In genomic region chr6:170464524-170464979, GRCh38 we compare ENCODE assay signal across 17 cellular contexts.
DNase-seq lines count a peak whose midpoint lies in the region; ATAC-seq, FAIRE-seq and TF ChIP-seq lines count a peak whose summit lies in the region.
"Had no signal": no experiment of that assay in that cellular context is flagged by ENCODE, and none has a peak within 500 bp of the region (broad histone marks: within the 10 kb centered on the region; RNA-seq: fewer than 3 reads in every experiment).

No MANE protein-coding gene starts in this region.

- H3K9ac ChIP-seq in HUES48 (ENCODE audit: low read depth, low read length), result no peak overlapping the region
- H3K9ac ChIP-seq: parathyroid adenoma had no signal

- H3K27ac Mint-ChIP-seq in natural killer cell, result peak overlapping the region; percentile 96
- H3K27ac Mint-ChIP-seq in CD4-positive, alpha-beta T cell, result no peak overlapping the region
- H3K27ac Mint-ChIP-seq: activated naive CD4-positive, alpha-beta T cell treated with anti-CD3 and anti-CD28 coated beads, Interleukin-2, amount 50 U/mL, for 72 hours had no signal

- POLR2A ChIA-PET in GM10248 (lab: Yijun Ruan, JAX), result no interaction called here
- POLR2A ChIA-PET in CD4-positive, alpha-beta T cell (lab: Charles Lee), result no interaction called here

- H3K27ac ChIP-seq in HUES48 (ENCODE audit: low read depth, low read length) (peak overlapping the region; percentile 5), aorta (ENCODE audit: low read depth in 1 of 2, low read length in 2 of 2) (no peak overlapping the region)
- no peak overlapping the region for H3K27ac ChIP-seq in CD4-positive, alpha-beta T cell (ENCODE audit: low read depth, low read length)
- H3K27ac ChIP-seq: parathyroid adenoma had no signal

- H3K4me1 ChIP-seq in HUES48 (ENCODE audit: control insufficient read depth, insufficient read depth, low read length) (no peaks in the 10 kb centered on the region), aorta (ENCODE audit: control insufficient read depth in 1 of 2, insufficient read depth in 2 of 2, low read length in 2 of 2) (no peaks in the 10 kb centered on the region)
- H3K4me1 ChIP-seq: parathyroid adenoma had no signal

- H3K27me3 Mint-ChIP-seq in natural killer cell (ENCODE audit: low read depth in 2 of 2), result no peaks in the 10 kb centered on the region
- peaks cover 7% of the 10 kb centered on the region for H3K27me3 Mint-ChIP-seq in CD4-positive, alpha-beta T cell

- ATAC-seq in GM19023 (IDR thresholded peaks at IDR 0.05; ENCODE audit: unreplicated experiment), result peak; percentile 62
- peak; percentile 71 to 87 (median 83) for ATAC-seq in natural killer cell
- ATAC-seq in CD4-positive, alpha-beta T cell (ENCODE audit: poor library complexity), result no peak
- ATAC-seq in HG02610 (IDR thresholded peaks at IDR 0.05; ENCODE audit: unreplicated experiment), result no peak
- no peak for ATAC-seq in aorta (ENCODE audit: low FRiP score)
- ATAC-seq: activated naive CD4-positive, alpha-beta T cell treated with anti-CD3 and anti-CD28 coated beads, Interleukin-2, amount 50 U/mL, for 72 hours had no signal

- H3K4me1 Mint-ChIP-seq in natural killer cell, result peaks cover 74 to 75% of the 10 kb centered on the region in 2 donors
- H3K4me1 Mint-ChIP-seq in CD4-positive, alpha-beta T cell (ENCODE audit: low read depth), result peaks cover 5% of the 10 kb centered on the region

- no peaks in the 10 kb centered on the region for H3K36me3 ChIP-seq in HUES48 (ENCODE audit: control insufficient read depth, insufficient read depth, low read length)
- no peaks in the 10 kb centered on the region for H3K36me3 ChIP-seq in aorta (ENCODE audit: control insufficient read depth in 1 of 2, insufficient read depth in 2 of 2, low read length in 1 of 2)

- TF ChIP-seq CTCF in GM10248 (IDR thresholded peaks at IDR 0.05; ENCODE audit: control extremely low read depth, extremely low read depth, low read depth, missing control alignments), result no peak
- TF ChIP-seq CTCF in natural killer cell (IDR thresholded peaks at IDR 0.05), result no peak
- TF ChIP-seq CTCF in CD4-positive, alpha-beta T cell (IDR thresholded peaks at IDR 0.05), result no peak

- peak overlapping the region; percentile 89 for H3K4me3 Mint-ChIP-seq in natural killer cell
- H3K4me3 Mint-ChIP-seq in CD4-positive, alpha-beta T cell, result no peak overlapping the region

- H3K4me3 ChIP-seq in HUES48 (ENCODE audit: low read depth, low read length), result no peak overlapping the region
- no peak overlapping the region for H3K4me3 ChIP-seq in aorta (ENCODE audit: low read length in 2 of 2)

- CTCF ChIA-PET in GM10248 (lab: Yijun Ruan, JAX), result interaction anchor here (0.8 to 1.8 kb wide), 2 partner anchors 12 to 53 kb away, joined by 3 to 8 read pairs; no protein-coding TSS in a partner anchor
- CTCF ChIA-PET in CD4-positive, alpha-beta T cell (lab: Charles Lee), result no interaction called here

- WGBS in aorta, 2 donors, result 91 to 93% methylated on average over 7 of the region's 7 CpGs

- intact Hi-C loops in natural killer cell (cut with micrococcal nuclease) (loop anchor here (1.0 to 5.0 kb wide), 4 partner anchors 20 to 657 kb away; partner anchors contain the start of gene FAM120B), aorta (cut with DNase I) (no loop called here)
- intact Hi-C loops in CD4-positive, alpha-beta T cell (cut with DNase I, micrococcal nuclease), result no loop called here

- no peak for FAIRE-seq in HTR-8/SVneo (lab: Jason Lieb, UNC)

- peaks cover 15% of the 10 kb centered on the region for H3K9me3 ChIP-seq in HUES48 (ENCODE audit: control insufficient read depth, insufficient read depth, low read length)
- no peaks in the 10 kb centered on the region for H3K9me3 ChIP-seq in CD4-positive, alpha-beta T cell (ENCODE audit: control insufficient read depth, low read length)
- no peaks in the 10 kb centered on the region for H3K9me3 ChIP-seq in aorta (ENCODE audit: control insufficient read depth, low read length)

- peaks cover 0 to 2% of the 10 kb centered on the region in 2 donors for H3K9me3 Mint-ChIP-seq in natural killer cell
- H3K9me3 Mint-ChIP-seq in CD4-positive, alpha-beta T cell, result peaks cover 2% of the 10 kb centered on the region

- H3K27me3 ChIP-seq in HUES48 (ENCODE audit: control insufficient read depth, insufficient read depth, low read length) (no peaks in the 10 kb centered on the region), aorta (ENCODE audit: control insufficient read depth in 1 of 2, insufficient read depth in 2 of 2, low read length in 1 of 2) (no peaks in the 10 kb centered on the region)
- H3K27me3 ChIP-seq in CD4-positive, alpha-beta T cell (ENCODE audit: control insufficient read depth, insufficient read depth, low read length), result peaks cover 7% of the 10 kb centered on the region

- DNase-seq in GM10248 (ENCODE audit: extremely low spot score), result peak; percentile 67
- peak; percentile 77 for DNase-seq in natural killer cell
- no peak for DNase-seq in CD4-positive, alpha-beta T cell
- DNase-seq in aorta, result no peak
- DNase-seq in HTR-8/SVneo (ENCODE audit: insufficient read length, low spot score), result no peak
- DNase-seq: activated CD4-positive, CD25-positive, alpha-beta regulatory T cell; caudate nucleus; effector CD8-positive, alpha-beta T cell; Karpas-422; NCI-H1436; NCI-H345; SHP77 had no signal

- no peaks in the 10 kb centered on the region for H3K36me3 Mint-ChIP-seq in natural killer cell
- H3K36me3 Mint-ChIP-seq in CD4-positive, alpha-beta T cell (ENCODE audit: low read depth), result no peaks in the 10 kb centered on the region
- H3K36me3 Mint-ChIP-seq: activated naive CD4-positive, alpha-beta T cell treated with anti-CD3 and anti-CD28 coated beads, Interleukin-2, amount 50 U/mL, for 72 hours had no signal

Comparison
In these comparisons a context has a peak if more than half of its experiments do, and no peak if none do; other contexts are left out.
1. DNase-seq: peak in GM10248 (single experiment) and natural killer cell (single experiment); none in CD4-positive, alpha-beta T cell (0 of 10), aorta (0 of 2) and HTR-8/SVneo (single experiment).
2. ATAC-seq: peak in GM19023 (single experiment) and natural killer cell (3 of 3); none in CD4-positive, alpha-beta T cell (single experiment), HG02610 (single experiment) and aorta (single experiment).